9 cellular contexts compared by ENCODE assay signal in the genomic region with DNA sequence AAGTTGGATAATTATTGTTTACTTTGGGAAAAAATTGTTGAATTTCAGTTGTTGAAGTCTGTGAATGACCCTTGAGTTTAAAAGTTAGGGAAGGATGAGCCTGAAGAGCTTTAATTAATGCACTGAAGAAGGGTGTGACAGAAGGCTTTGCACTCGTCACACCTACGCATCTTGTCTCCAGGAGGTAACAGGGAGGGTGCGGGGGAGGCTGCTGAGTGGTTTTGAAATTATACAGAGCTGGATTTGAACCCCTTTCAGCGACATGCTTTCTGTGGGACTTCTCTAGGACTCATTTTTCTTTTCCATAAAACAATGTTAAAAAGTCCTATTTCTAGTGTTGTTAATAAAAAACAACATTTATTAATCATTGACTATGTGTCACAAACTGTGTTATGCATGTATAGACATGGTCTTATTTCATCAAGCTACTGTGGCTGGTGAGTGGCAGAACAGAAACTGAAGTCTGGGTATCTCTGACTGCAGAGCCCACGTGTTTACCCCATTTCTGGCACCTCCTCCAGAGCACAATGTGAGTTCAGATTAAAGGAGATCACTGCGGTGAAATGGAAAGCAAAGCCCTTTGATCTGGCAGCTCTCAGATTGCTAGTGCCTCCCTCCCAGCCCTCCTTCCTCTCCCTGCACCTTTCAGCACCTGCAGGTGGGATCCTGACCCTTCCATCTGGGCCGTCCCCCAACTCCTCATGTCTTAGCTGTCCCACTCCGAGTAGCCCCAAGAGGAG.
A peak's percentile ranks its signal among the peaks of the same experiment; 100 is the strongest.
DNase-seq lines count a peak whose midpoint lies in the region; ATAC-seq and TF ChIP-seq lines count a peak whose summit lies in the region.
"Had no signal": no experiment of that assay in that cellular context is flagged by ENCODE, and none has a peak within 500 bp of the region (broad histone marks: within the 10 kb centered on the region; RNA-seq: fewer than 3 reads in every experiment).

No MANE protein-coding gene starts in this region.

- H3K9me3 ChIP-seq in upper lobe of left lung, result no peaks in the 10 kb centered on the region

- H3K27me3 ChIP-seq in upper lobe of left lung, result no peaks in the 10 kb centered on the region
- H3K27me3 ChIP-seq: hepatocyte had no signal

- ATAC-seq in GM21360 (IDR thresholded peaks at IDR 0.05; ENCODE audit: unreplicated experiment), result peak; percentile 71
- ATAC-seq in GM18519 (IDR thresholded peaks at IDR 0.05; ENCODE audit: low FRiP score, unreplicated experiment), result no peak
- ATAC-seq in upper lobe of left lung (ENCODE audit: low FRiP score in 2 of 2), result no peak

- no peak overlapping the region for H3K27ac ChIP-seq in upper lobe of left lung
- H3K27ac ChIP-seq: hepatocyte had no signal

- DNase-seq in NCI-H510A (lab: John Stamatoyannopoulos, UW), result peak; percentile 41
- DNase-seq in activated naive CD8-positive, alpha-beta T cell treated with anti-CD3 and anti-CD28 coated beads, Interleukin-2, amount 50 U/mL, for 16 hours (ENCODE audit: low read depth, low spot score), result peak; percentile 21
- peak; percentile 47 for DNase-seq in stimulated activated CD4-positive, alpha-beta T cell treated with anti-CD3 and anti-CD28 coated beads, Interleukin-4, amount 100 ng/mL, for 1 hour
- no peak for DNase-seq in upper lobe of left lung
- DNase-seq in T1000 (lab: John Stamatoyannopoulos, UW), result no peak
- DNase-seq: NCI-H1436 treated with DMSO at 0.1 percent for 48 hours had no signal

- no peak overlapping the region for H3K4me3 ChIP-seq in upper lobe of left lung
- H3K4me3 ChIP-seq: hepatocyte had no signal

- TF ChIP-seq EP300 in upper lobe of left lung (IDR thresholded peaks at IDR 0.05), result no peak

- TF ChIP-seq POLR2A in upper lobe of left lung (IDR thresholded peaks at IDR 0.05), result no peak

- no peak for TF ChIP-seq CTCF in upper lobe of left lung (IDR thresholded peaks at IDR 0.05)

- WGBS in upper lobe of left lung, 2 donors, result 44 to 47% methylated on average over 8 of the region's 8 CpGs

- no peaks in the 10 kb centered on the region for H3K36me3 ChIP-seq in upper lobe of left lung

- H3K4me1 ChIP-seq in upper lobe of left lung, result no peaks in the 10 kb centered on the region

Comparison
In these comparisons a context has a peak if more than half of its experiments do, and no peak if none do; other contexts are left out.
1. DNase-seq: peak in NCI-H510A (single experiment), activated naive CD8-positive, alpha-beta T cell treated with anti-CD3 and anti-CD28 coated beads, Interleukin-2, amount 50 U/mL, for 16 hours (single experiment) and stimulated activated CD4-positive, alpha-beta T cell treated with anti-CD3 and anti-CD28 coated beads, Interleukin-4, amount 100 ng/mL, for 1 hour (single experiment); none in upper lobe of left lung (0 of 2) and T1000 (single experiment).